28 cellular contexts compared by ENCODE assay signal in the genomic region with DNA sequence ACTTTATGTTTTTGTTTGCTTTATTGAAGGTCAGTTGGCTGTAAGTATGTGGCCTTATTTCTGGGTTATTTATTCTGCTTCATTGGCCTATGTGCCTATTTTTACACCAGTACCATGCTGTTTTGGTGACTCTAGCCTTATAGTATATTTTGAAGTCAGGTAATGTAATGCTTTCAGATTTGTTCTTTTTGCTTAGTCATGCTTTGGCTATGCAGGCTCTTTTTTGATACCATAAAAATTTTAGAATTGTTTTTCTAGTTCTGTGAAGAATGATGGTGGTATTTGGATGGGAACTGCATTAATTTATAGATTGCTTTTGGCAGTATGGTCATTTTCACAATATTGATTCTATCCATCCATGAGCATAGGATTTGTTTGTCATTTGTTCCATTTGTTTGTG.
"Had no signal": no experiment of that assay in that cellular context is flagged by ENCODE, and none has a peak within 500 bp of the region (broad histone marks: within the 10 kb centered on the region; RNA-seq: fewer than 3 reads in every experiment).

No MANE protein-coding gene starts in this region.

- H3K79me2 ChIP-seq: parathyroid adenoma had no signal

- FAIRE-seq: urothelium cell line had no signal

- ATAC-seq: naive thymus-derived CD4-positive, alpha-beta T cell; natural killer cell; psoas muscle; right cardiac atrium; sciatic nerve; stimulated activated effector memory CD8-positive, alpha-beta T cell treated with anti-CD3 and anti-CD28 coated beads, Interleukin-12 subunit alpha, Interleukin-12 subunit beta, amount 100 ng/mL, for 72 hours; stimulated activated naive B cell treated with anti-CD40 and anti-IgM and Interleukin-4, amounts not matched to agents 10 μg/mL and 1 μg/mL and 100 μg/mL, for 72 hours had no signal

- H3K27ac ChIP-seq: neural progenitor cell, ovary, parathyroid adenoma, psoas muscle, skin epidermis, spleen, stomach, thoracic aorta, thyroid gland, tibial nerve, upper lobe of left lung, vagina had no signal

- H3K4me3 ChIP-seq: neural progenitor cell, ovary, psoas muscle, skin epidermis, smooth muscle cell, spleen, stomach, thoracic aorta, thyroid gland, tibial nerve, upper lobe of left lung, vagina had no signal

- H2AFZ ChIP-seq: neural progenitor cell, parathyroid adenoma had no signal

- DNase-seq: naive thymus-derived CD4-positive, alpha-beta T cell; natural killer cell; occipital lobe; ovary; posterior cingulate gyrus; psoas muscle; right cardiac atrium; spleen; stimulated activated CD4-positive, alpha-beta T cell treated with anti-CD3 and anti-CD28 coated beads, Interleukin-15, amount 100 ng/mL, for 24 hours; stimulated activated CD4-positive, alpha-beta T cell treated with anti-CD3 and anti-CD28 coated beads, Interleukin-2, amount 100 ng/mL, for 24 hours; stimulated activated CD4-positive, alpha-beta T cell treated with anti-CD3 and anti-CD28 coated beads, Interleukin-2, amount 100 ng/mL, for 48 hours; stimulated activated CD4-positive, alpha-beta T cell treated with anti-CD3 and anti-CD28 coated beads, Interleukin-4, amount 100 ng/mL, for 24 hours; stimulated activated naive B cell treated with anti-CD40 and anti-IgM and Interleukin-4, amounts not matched to agents 10 μg/mL and 1 μg/mL and 100 μg/mL, for 72 hours; stimulated activated naive CD4-positive, alpha-beta T cell treated with Interleukin-2 at 50 U/mL for 16 hours; stomach; thyroid gland; trophoblast cell; upper lobe of left lung had no signal

- H3K36me3 ChIP-seq: neural progenitor cell, ovary, spleen, stomach, thoracic aorta, thyroid gland, tibial nerve, upper lobe of left lung, vagina had no signal

- H3K4me1 ChIP-seq: neural progenitor cell, parathyroid adenoma, psoas muscle, spleen, stomach, thyroid gland, tibial nerve, upper lobe of left lung, vagina had no signal

- H3K27me3 ChIP-seq: neural progenitor cell, ovary, spleen, stomach, thyroid gland, tibial nerve, upper lobe of left lung, vagina had no signal

- H3K4me2 ChIP-seq: neural progenitor cell, smooth muscle cell had no signal

- H3K9ac ChIP-seq: neural progenitor cell, parathyroid adenoma had no signal

- H3K9me3 ChIP-seq: ovary, psoas muscle, thoracic aorta, thyroid gland, upper lobe of left lung, vagina had no signal
